Comparison of ENCODE assay signal across 17 cellular contexts in the genomic region with DNA sequence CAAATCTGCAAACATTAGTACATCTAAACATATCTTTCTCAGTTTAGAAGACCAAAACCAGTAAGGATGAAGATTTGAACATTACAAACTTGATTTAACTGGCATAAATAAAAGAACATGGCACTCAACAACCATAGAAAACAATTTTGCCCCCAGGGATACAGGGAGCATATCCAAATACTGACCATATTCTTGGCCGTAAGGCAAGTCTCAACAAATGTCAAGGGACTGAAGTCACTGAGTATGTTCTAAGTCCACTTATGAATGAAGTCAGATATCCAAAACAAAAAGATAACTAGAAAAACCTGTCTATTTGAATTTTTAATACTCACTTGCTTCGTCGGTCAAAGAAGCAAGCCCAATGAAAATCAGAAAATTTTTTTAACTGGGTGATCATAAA. TPM values are rescaled to one million over a fixed set of nuclear protein-coding genes. Genes with fewer than 3 reads are reported as not detected.
A peak's percentile ranks its signal among the peaks of the same experiment; 100 is the strongest.
DNase-seq lines count a peak whose midpoint lies in the region; ATAC-seq and TF ChIP-seq lines count a peak whose summit lies in the region.
"Had no signal": no experiment of that assay in that cellular context is flagged by ENCODE, and none has a peak within 500 bp of the region (broad histone marks: within the 10 kb centered on the region; RNA-seq: fewer than 3 reads in every experiment).

No MANE protein-coding gene starts in this region.

- H3K4me2 ChIP-seq in osteoblast (ENCODE audit: insufficient read depth, low read length): peak overlapping the region; percentile 35
- H3K4me2 ChIP-seq: GM23338 had no signal

- ATAC-seq in HG03378 (IDR thresholded peaks at IDR 0.05; ENCODE audit: unreplicated experiment): no peak
- ATAC-seq: GM23338 had no signal

- no peak overlapping the region for H2AFZ ChIP-seq in osteoblast (ENCODE audit: low read length)
- H2AFZ ChIP-seq: GM23338 had no signal

- no peaks in the 10 kb centered on the region for H3K27me3 ChIP-seq in osteoblast (ENCODE audit: insufficient read depth, low read length)
- H3K27me3 ChIP-seq: vagina had no signal

- no peak overlapping the region for H3K27ac ChIP-seq in osteoblast (ENCODE audit: low read depth, low read length)
- H3K27ac ChIP-seq: vagina had no signal

- peaks cover 14% of the 10 kb centered on the region for H3K4me1 ChIP-seq in osteoblast (ENCODE audit: insufficient read depth, low read length)

- no peak for TF ChIP-seq CTCF in osteoblast (IDR thresholded peaks at IDR 0.05; ENCODE audit: extremely low read depth, low read depth, low read length)

- no peak overlapping the region for H3K4me3 ChIP-seq in osteoblast (ENCODE audit: insufficient read depth, low read length)
- H3K4me3 ChIP-seq: GM23338, vagina had no signal

- H4K20me1 ChIP-seq in osteoblast (ENCODE audit: insufficient read depth, low read length): peaks cover 18% of the 10 kb centered on the region

- no peaks in the 10 kb centered on the region for H3K9me3 ChIP-seq in osteoblast (ENCODE audit: low read depth, low read length)
- H3K9me3 ChIP-seq: vagina had no signal

- H3K79me2 ChIP-seq in osteoblast (ENCODE audit: insufficient read depth, low read length): peaks cover 93% of the 10 kb centered on the region

- in situ Hi-C loops in G401 (cut with HindIII; ENCODE audit: low sequenced_read_pairs): no loop called here

- DNase-seq in G401 (ENCODE audit: low spot score) (peak; percentile 51), NCI-H69 (lab: John Stamatoyannopoulos, UW) (peak; percentile 16), fibroblast of gingiva (ENCODE audit: low read depth) (peak; percentile 89), osteoblast (ENCODE audit: insufficient read length, low spot score, missing footprints) (no peak), amygdala (lab: John Stamatoyannopoulos, UW) (no peak), hippocampal formation (lab: John Stamatoyannopoulos, UW) (no peak), HuH-7.5 (ENCODE audit: low spot score) (no peak)
- DNase-seq: activated CD4-positive, alpha-beta T cell treated with anti-CD3 and anti-CD28 coated beads, Interleukin-2, amount 10 ng/mL, durations not matched to agents 24 days and 14 days; CD8-positive, alpha-beta memory T cell; DMS79 treated with DMSO at 0.1 percent for 48 hours; foreskin melanocyte; NCI-H1048; OCI-M1; stimulated activated CD4-positive, alpha-beta T cell treated with anti-CD3 and anti-CD28 coated beads, Interleukin-4, amount 100 ng/mL, for 1 hour had no signal

- peaks cover 9% of the 10 kb centered on the region for H3K36me3 ChIP-seq in osteoblast (ENCODE audit: insufficient read depth, low read length)

RNA-seq across cellular contexts. Expression of gene FEM1C, which starts 14.1 kb away (rescaled TPM):
- total RNA-seq in G401 (2014; rRNA removed; shearing (Covaris generic)): 4.8 and 7.8 TPM in 2 replicates
- 17.1 and 17.4 TPM in 2 replicates for total RNA-seq in osteoblast

Comparison
In these comparisons a context has a peak if more than half of its experiments do, and no peak if none do; other contexts are left out.
1. DNase-seq: peak in G401 (single experiment), NCI-H69 (single experiment) and fibroblast of gingiva (single experiment); none in osteoblast (single experiment), amygdala (0 of 56), hippocampal formation (0 of 2) and HuH-7.5 (single experiment).